ENCODE assay signal across 27 cellular contexts in the genomic region with DNA sequence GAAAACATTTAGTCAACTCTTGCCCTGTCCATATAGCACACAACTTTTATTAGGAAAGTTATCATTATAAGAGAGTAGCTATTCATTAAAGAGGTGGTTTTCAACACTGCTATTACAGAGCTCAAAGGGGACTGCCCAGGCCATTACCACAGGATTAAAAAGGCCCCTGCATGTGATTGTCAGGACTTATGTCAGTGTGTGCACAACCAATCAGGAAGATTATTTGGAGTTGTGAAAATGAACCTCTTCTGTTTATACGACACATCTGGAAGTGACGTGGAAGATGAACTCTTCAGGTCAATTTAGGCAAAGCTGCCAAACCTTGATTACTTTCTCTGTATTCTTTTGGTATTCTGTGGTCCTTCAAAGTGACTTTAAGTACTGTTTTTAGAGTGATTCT. TPM values are rescaled to one million over a fixed set of nuclear protein-coding genes. Genes with fewer than 3 reads are reported as not detected.
A peak's percentile ranks its signal among the peaks of the same experiment; 100 is the strongest.
DNase-seq lines count a peak whose midpoint lies in the region; ATAC-seq and TF ChIP-seq lines count a peak whose summit lies in the region.
"Had no signal": no experiment of that assay in that cellular context is flagged by ENCODE, and none has a peak within 500 bp of the region (broad histone marks: within the 10 kb centered on the region; RNA-seq: fewer than 3 reads in every experiment).

No MANE protein-coding gene starts in this region.

- H4K20me1 ChIP-seq in OCI-LY3 (ENCODE audit: insufficient read depth, low read length): peaks cover 76% of the 10 kb centered on the region

- H3K27me3 ChIP-seq in CD4-positive, alpha-beta T cell (ENCODE audit: control insufficient read depth, insufficient read depth, low read length): no peaks in the 10 kb centered on the region
- H3K27me3 ChIP-seq in OCI-LY3 (ENCODE audit: low read depth, low read length): no peaks in the 10 kb centered on the region
- no peaks in the 10 kb centered on the region for H3K27me3 ChIP-seq in mesenchymal stem cell (ENCODE audit: control insufficient read depth in 1 of 2, insufficient read depth in 1 of 2, low read length in 2 of 2)
- H3K27me3 ChIP-seq: BLaER1, heart right ventricle, neural progenitor cell, SJCRH30, stomach, uterus had no signal

- H3K36me3 ChIP-seq in OCI-LY3 (replicated peaks; ENCODE audit: low read depth, low read length) (no peaks in the 10 kb centered on the region), mesenchymal stem cell (ENCODE audit: control insufficient read depth in 1 of 2, insufficient read depth in 2 of 2, low read depth in 1 of 2, low read length in 2 of 2) (peaks cover 0 to 3% of the 10 kb centered on the region in 2 experiments)
- H3K36me3 ChIP-seq: neural progenitor cell, SJCRH30, stomach, uterus had no signal

- no peak overlapping the region for H3K4ac ChIP-seq in mesenchymal stem cell (ENCODE audit: low read depth in 1 of 2, low read length in 2 of 2)

- no peaks in the 10 kb centered on the region for H3K36me3 Mint-ChIP-seq in CD4-positive, alpha-beta T cell (ENCODE audit: low read depth)
- H3K36me3 Mint-ChIP-seq: WTC11 had no signal

- H3K27me3 Mint-ChIP-seq in CD4-positive, alpha-beta T cell: no peaks in the 10 kb centered on the region
- H3K27me3 Mint-ChIP-seq: activated CD4-positive, alpha-beta T cell treated with anti-CD3 and anti-CD28 coated beads, Interleukin-2, amount 10 ng/mL, durations not matched to agents 24 days and 14 days; effector memory CD8-positive, alpha-beta T cell had no signal

- no peak overlapping the region for H3K14ac ChIP-seq in mesenchymal stem cell (ENCODE audit: low read length in 2 of 2)

- no peaks in the 10 kb centered on the region for H3K9me3 Mint-ChIP-seq in CD4-positive, alpha-beta T cell
- H3K9me3 Mint-ChIP-seq: activated CD4-positive, alpha-beta T cell treated with anti-CD3 and anti-CD28 coated beads, Interleukin-2, amount 10 ng/mL, durations not matched to agents 24 days and 14 days; effector memory CD8-positive, alpha-beta T cell; WTC11 had no signal

- no peak overlapping the region for H2BK5ac ChIP-seq in mesenchymal stem cell (ENCODE audit: low read depth, low read length, poor library complexity, severe bottlenecking)

- intact Hi-C loops in CD4-positive, alpha-beta T cell (cut with DNase I, micrococcal nuclease): no loop called here
- intact Hi-C loops in head of caudate nucleus (cut with DNase I): no loop called here

- no peak overlapping the region for H4K8ac ChIP-seq in mesenchymal stem cell (ENCODE audit: low read length)

- no peak overlapping the region for H2BK15ac ChIP-seq in mesenchymal stem cell (ENCODE audit: low read depth, poor library complexity, severe bottlenecking)

- H3K4me1 ChIP-seq in OCI-LY3 (ENCODE audit: low read length) (peaks cover 41% of the 10 kb centered on the region), mesenchymal stem cell (ENCODE audit: control insufficient read depth, insufficient read depth, low read depth, low read length) (peaks cover 2% of the 10 kb centered on the region)
- H3K4me1 ChIP-seq: SJCRH30 had no signal

- 63% methylated on average over 2 of the region's 2 CpGs for WGBS in mesenchymal stem cell

- H3K9me3 ChIP-seq in CD4-positive, alpha-beta T cell (ENCODE audit: control insufficient read depth, low read length): no peaks in the 10 kb centered on the region
- no peaks in the 10 kb centered on the region for H3K9me3 ChIP-seq in OCI-LY3 (ENCODE audit: insufficient read depth, low read length)
- H3K9me3 ChIP-seq in mesenchymal stem cell (ENCODE audit: control insufficient read depth, low read length): no peaks in the 10 kb centered on the region
- H3K9me3 ChIP-seq: BLaER1, heart right ventricle, SJCRH30, stomach, uterus had no signal

- H3K79me2 ChIP-seq in OCI-LY3 (ENCODE audit: low read length): peaks cover 87% of the 10 kb centered on the region

- H3K27ac ChIP-seq in CD4-positive, alpha-beta T cell (ENCODE audit: low read depth, low read length): no peak overlapping the region
- H3K27ac ChIP-seq in OCI-LY3 (ENCODE audit: low read length) (no peak overlapping the region), mesenchymal stem cell (ENCODE audit: low read length, poor library complexity, severe bottlenecking) (no peak overlapping the region)
- H3K27ac ChIP-seq: BLaER1, heart right ventricle, neural progenitor cell, SJCRH30, stomach, uterus had no signal

- no peak for DNase-seq in CD4-positive, alpha-beta T cell
- peak; percentile 79 for DNase-seq in mesenchymal stem cell
- DNase-seq in head of caudate nucleus: no peak
- no peak for DNase-seq in NK-92 treated with Interleukin-12 subunit alpha and Interleukin-12 subunit beta, amount 100 ng/mL, for 24 hours (lab: John Stamatoyannopoulos, UW)
- no peak for DNase-seq in SKM-1 treated with dmso at 0.1 percent for 144 hours (lab: John Stamatoyannopoulos, UW; ENCODE audit: unreplicated experiment)
- DNase-seq in glomerular visceral epithelial cell (ENCODE audit: extremely low spot score): no peak
- DNase-seq: activated CD4-positive, alpha-beta T cell treated with anti-CD3 and anti-CD28 coated beads, Interleukin-2, amount 10 ng/mL, durations not matched to agents 24 days and 14 days; activated effector memory CD4-positive, alpha-beta T cell treated with anti-CD3 and anti-CD28 coated beads, Interleukin-2, amount 50 U/mL, for 16 hours; DMS53; effector memory CD8-positive, alpha-beta T cell; heart right ventricle; kidney; NCI-H1092; NCI-H1694; NCI-H774; RPMI8226; SJCRH30; small intestine; stomach; uterus had no signal

- no peak overlapping the region for H4K91ac ChIP-seq in mesenchymal stem cell (ENCODE audit: low read length)

- CTCF ChIA-PET in CD4-positive, alpha-beta T cell (lab: Charles Lee): interaction anchor here (1.1 kb wide), 1 partner anchor 8 kb away, joined by 3 read pairs; no protein-coding TSS in a partner anchor

- H2AK5ac ChIP-seq in mesenchymal stem cell (ENCODE audit: low read length, severe bottlenecking): no peak overlapping the region

- H3K4me1 Mint-ChIP-seq in CD4-positive, alpha-beta T cell (ENCODE audit: low read depth): peaks cover 96% of the 10 kb centered on the region

- no peak for TF ChIP-seq CTCF in CD4-positive, alpha-beta T cell (IDR thresholded peaks at IDR 0.05)
- no peak for TF ChIP-seq CTCF in OCI-LY3 (IDR thresholded peaks at IDR 0.05; ENCODE audit: low read depth, low read length)

- 0 out of 2 replicates have a peak overlapping the region, but pooled peaks have one; percentile 1 for H3K4me2 ChIP-seq in OCI-LY3 (ENCODE audit: low read length)
- no peak overlapping the region for H3K4me2 ChIP-seq in mesenchymal stem cell (ENCODE audit: low read length, poor library complexity, severe bottlenecking)
- H3K4me2 ChIP-seq: neural progenitor cell had no signal

- peak overlapping the region; percentile 27 for H3K4me3 Mint-ChIP-seq in CD4-positive, alpha-beta T cell
- H3K4me3 Mint-ChIP-seq: activated CD4-positive, alpha-beta T cell treated with anti-CD3 and anti-CD28 coated beads, Interleukin-2, amount 10 ng/mL, durations not matched to agents 24 days and 14 days; neural progenitor cell; WTC11 had no signal

- H2BK120ac ChIP-seq in mesenchymal stem cell (ENCODE audit: low read depth, low read length): no peak overlapping the region

- H3K9ac ChIP-seq in OCI-LY3 (ENCODE audit: low read length): no peak overlapping the region
- H3K9ac ChIP-seq in mesenchymal stem cell (ENCODE audit: low read length): no peak overlapping the region
- H3K9ac ChIP-seq: BLaER1, neural progenitor cell had no signal

- no peak overlapping the region for H3K27ac Mint-ChIP-seq in CD4-positive, alpha-beta T cell
- H3K27ac Mint-ChIP-seq: activated CD4-positive, alpha-beta T cell treated with anti-CD3 and anti-CD28 coated beads, Interleukin-2, amount 10 ng/mL, durations not matched to agents 24 days and 14 days; neural progenitor cell; WTC11 had no signal

- H3K4me3 ChIP-seq in OCI-LY3 (ENCODE audit: low read length) (no peak overlapping the region), mesenchymal stem cell (ENCODE audit: insufficient read depth in 1 of 2, low read depth in 1 of 2, low read length in 2 of 2) (no peak overlapping the region)
- H3K4me3 ChIP-seq: BLaER1, heart right ventricle, lung, neural progenitor cell, SJCRH30, stomach, uterus had no signal

- H3K23ac ChIP-seq in mesenchymal stem cell (ENCODE audit: low read length in 2 of 2): no peak overlapping the region

- H3K18ac ChIP-seq in mesenchymal stem cell (ENCODE audit: low read depth in 1 of 2, low read length in 2 of 2): no peak overlapping the region

- no peak for ATAC-seq in CD4-positive, alpha-beta T cell (ENCODE audit: poor library complexity)
- peak; percentile 36 for ATAC-seq in GM19463 (IDR thresholded peaks at IDR 0.05; ENCODE audit: unreplicated experiment)
- ATAC-seq: effector memory CD8-positive, alpha-beta T cell; HCT116; heart right ventricle; WTC11 had no signal

- H2AFZ ChIP-seq in OCI-LY3 (ENCODE audit: low read depth, low read length): no peak overlapping the region
- H2AFZ ChIP-seq in mesenchymal stem cell (ENCODE audit: low read depth, low read length): no peak overlapping the region
- H2AFZ ChIP-seq: neural progenitor cell had no signal

- POLR2A ChIA-PET in CD4-positive, alpha-beta T cell (lab: Charles Lee): interaction anchor here (2.3 kb wide), 1 partner anchor 9 kb away, joined by 12 read pairs; no protein-coding TSS in a partner anchor

- no peak overlapping the region for H2BK12ac ChIP-seq in mesenchymal stem cell (ENCODE audit: low read length in 2 of 2)

- peaks cover 25% of the 10 kb centered on the region for H3K79me1 ChIP-seq in mesenchymal stem cell (replicated peaks; ENCODE audit: low read length, poor library complexity, severe bottlenecking)

RNA-seq across cellular contexts. Expression of gene CCNY, which starts 14.7 kb away (rescaled TPM):
- 10 to 100 TPM; 64.9 to 66.9 TPM for total RNA-seq in CD4-positive, alpha-beta T cell
- 45.3 TPM for polyA plus RNA-seq in mesenchymal stem cell (2013, experiment 1 of 2)
- polyA plus RNA-seq in mesenchymal stem cell (2013, experiment 2 of 2): 48.1 TPM
